Comparison of ENCODE assay signal across 1 cellular context in the genomic region with DNA sequence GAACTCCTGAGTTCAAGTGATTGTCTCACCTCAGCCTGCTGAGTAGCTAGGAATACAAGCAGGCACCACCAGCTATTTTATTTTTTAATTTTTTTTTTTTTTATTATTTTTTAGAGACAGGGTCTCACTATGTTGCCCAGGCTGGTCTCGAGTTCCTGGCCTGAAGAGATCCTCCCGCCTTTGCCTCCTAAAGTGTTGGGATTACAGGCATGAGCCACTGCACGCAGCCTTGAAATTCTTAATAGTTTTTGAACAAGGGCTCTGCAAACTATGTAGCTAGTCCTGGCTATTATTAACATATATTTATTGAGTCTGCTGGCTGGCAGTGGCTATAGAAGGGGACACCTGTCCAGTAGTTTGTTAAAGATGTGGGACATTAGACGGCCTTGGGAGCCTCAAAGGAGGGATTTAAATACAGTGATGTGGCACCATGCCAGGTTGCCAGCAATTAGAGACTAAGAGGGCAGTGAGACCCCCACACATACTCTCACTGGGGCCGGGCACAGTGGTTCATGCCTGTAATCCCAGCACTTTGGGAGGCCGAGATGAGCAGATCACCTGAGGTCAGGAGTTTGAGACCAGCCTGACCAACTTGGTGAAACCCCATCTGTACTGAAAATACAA.
TF ChIP-seq lines count a peak whose summit lies in the region.

No MANE protein-coding gene starts in this region.

TF ChIP-seq in HCT116, 20 proteins besides CTCF, POLR2A, EP300 and RAD21 (continued from another document):
- TF ChIP-seq, protein P1, sequence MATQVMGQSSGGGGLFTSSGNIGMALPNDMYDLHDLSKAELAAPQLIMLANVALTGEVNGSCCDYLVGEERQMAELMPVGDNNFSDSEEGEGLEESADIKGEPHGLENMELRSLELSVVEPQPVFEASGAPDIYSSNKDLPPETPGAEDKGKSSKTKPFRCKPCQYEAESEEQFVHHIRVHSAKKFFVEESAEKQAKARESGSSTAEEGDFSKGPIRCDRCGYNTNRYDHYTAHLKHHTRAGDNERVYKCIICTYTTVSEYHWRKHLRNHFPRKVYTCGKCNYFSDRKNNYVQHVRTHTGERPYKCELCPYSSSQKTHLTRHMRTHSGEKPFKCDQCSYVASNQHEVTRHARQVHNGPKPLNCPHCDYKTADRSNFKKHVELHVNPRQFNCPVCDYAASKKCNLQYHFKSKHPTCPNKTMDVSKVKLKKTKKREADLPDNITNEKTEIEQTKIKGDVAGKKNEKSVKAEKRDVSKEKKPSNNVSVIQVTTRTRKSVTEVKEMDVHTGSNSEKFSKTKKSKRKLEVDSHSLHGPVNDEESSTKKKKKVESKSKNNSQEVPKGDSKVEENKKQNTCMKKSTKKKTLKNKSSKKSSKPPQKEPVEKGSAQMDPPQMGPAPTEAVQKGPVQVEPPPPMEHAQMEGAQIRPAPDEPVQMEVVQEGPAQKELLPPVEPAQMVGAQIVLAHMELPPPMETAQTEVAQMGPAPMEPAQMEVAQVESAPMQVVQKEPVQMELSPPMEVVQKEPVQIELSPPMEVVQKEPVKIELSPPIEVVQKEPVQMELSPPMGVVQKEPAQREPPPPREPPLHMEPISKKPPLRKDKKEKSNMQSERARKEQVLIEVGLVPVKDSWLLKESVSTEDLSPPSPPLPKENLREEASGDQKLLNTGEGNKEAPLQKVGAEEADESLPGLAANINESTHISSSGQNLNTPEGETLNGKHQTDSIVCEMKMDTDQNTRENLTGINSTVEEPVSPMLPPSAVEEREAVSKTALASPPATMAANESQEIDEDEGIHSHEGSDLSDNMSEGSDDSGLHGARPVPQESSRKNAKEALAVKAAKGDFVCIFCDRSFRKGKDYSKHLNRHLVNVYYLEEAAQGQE (IDR thresholded peaks at IDR 0.05; ENCODE audit: low read depth) = no peak
- no peak for TF ChIP-seq SP1 (IDR thresholded peaks at IDR 0.05; ENCODE audit: low read depth)
- no peak for TF ChIP-seq ZFX (IDR thresholded peaks at IDR 0.05)
- no peak for TF ChIP-seq POLR2AphosphoS5 (IDR thresholded peaks at IDR 0.05; ENCODE audit: low read depth, low read length)
- TF ChIP-seq, protein P2, sequence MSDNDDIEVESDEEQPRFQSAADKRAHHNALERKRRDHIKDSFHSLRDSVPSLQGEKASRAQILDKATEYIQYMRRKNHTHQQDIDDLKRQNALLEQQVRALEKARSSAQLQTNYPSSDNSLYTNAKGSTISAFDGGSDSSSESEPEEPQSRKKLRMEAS (IDR thresholded peaks at IDR 0.05) = no peak
- TF ChIP-seq SIN3A (IDR thresholded peaks at IDR 0.05; ENCODE audit: low read depth) = no peak
- no peak for TF ChIP-seq CEBPB (IDR thresholded peaks at IDR 0.05; ENCODE audit: low read depth)
- TF ChIP-seq FOSL1 (IDR thresholded peaks at IDR 0.05; ENCODE audit: low read depth) = no peak
- no peak for TF ChIP-seq JUND (IDR thresholded peaks at IDR 0.05)
- no peak for TF ChIP-seq ZNF274 (IDR thresholded peaks at IDR 0.05; ENCODE audit: low read depth, low read length)
TF ChIP-seq in HCT116: peak in this region for 0.
